1 cellular context compared by ENCODE assay signal in genomic region chr5:74055446-74056097, GRCh38.
TF ChIP-seq lines count a peak whose summit lies in the region.

No MANE protein-coding gene starts in this region.

TF ChIP-seq in GM23338, 12 proteins besides CTCF, POLR2A, EP300 and RAD21 (continued from another document):
- TF ChIP-seq REST (IDR thresholded peaks at IDR 0.05; ENCODE audit: unreplicated experiment) (no peak), EZH2phosphoT487 (IDR thresholded peaks at IDR 0.05; ENCODE audit: unreplicated experiment) (no peak), ZNF462 (CRISPR knock-in tag; IDR thresholded peaks at IDR 0.05) (no peak), ETS1 (IDR thresholded peaks at IDR 0.05) (no peak), ZNF331 (CRISPR knock-in tag; IDR thresholded peaks at IDR 0.05; ENCODE audit: low read depth) (no peak), STAT1 (IDR thresholded peaks at IDR 0.05; ENCODE audit: unreplicated experiment) (no peak)
